8 cellular contexts compared by ENCODE assay signal in the genomic region with DNA sequence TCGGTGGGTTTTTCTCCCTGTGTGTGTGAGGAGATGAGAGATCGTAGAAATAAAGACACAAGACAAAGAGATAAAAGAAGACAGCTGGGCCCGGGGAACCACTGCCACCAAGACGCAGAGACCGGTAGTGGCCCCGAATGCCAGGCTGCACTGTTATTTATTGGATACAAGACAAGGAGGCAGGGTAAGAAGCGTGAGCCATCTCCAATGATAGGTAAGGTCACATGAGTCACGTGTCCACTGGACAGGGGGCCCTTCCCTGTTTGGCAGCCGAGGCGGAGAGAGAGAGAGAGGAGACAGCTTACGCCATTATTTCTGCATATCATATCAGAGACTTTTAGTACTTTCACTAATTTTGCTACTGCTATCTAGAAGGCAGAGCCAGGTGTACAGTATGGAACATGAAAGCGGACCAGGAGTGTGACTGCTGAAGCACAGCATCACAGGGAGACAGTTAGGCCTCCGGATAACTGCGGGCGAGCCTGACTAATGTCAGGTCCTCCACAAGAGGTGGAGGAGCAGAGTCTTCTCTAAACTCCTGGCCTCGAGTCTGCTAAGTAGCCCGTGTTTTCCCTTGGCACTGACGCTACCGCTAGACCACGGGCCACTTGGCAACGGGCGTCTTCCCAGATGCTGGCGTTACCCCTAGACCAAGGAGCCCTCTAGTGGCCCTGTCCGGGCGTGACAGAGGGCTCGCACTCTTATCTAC. TPM values are rescaled to one million over a fixed set of nuclear protein-coding genes. Genes with fewer than 3 reads are reported as not detected.
DNase-seq lines count a peak whose midpoint lies in the region.

No MANE protein-coding gene starts in this region.

- intact Hi-C loops in posterior cingulate gyrus (cut with DNase I) = loop anchor here (1.0 kb wide), 2 partner anchors 117 to 230 kb away; no protein-coding TSS in a partner anchor

- DNase-seq in EH (ENCODE audit: low read depth) (peak; percentile 66), LHCN-M2 (ENCODE audit: low read depth) (peak; percentile 54), OCI-M1 (lab: John Stamatoyannopoulos, UW) (peak; percentile 79), cerebellar cortex (ENCODE audit: low spot score) (peak; percentile 76), iPS DF 19.7 (ENCODE audit: low read depth, low spot score) (peak; percentile 33), posterior cingulate gyrus (peak; percentile 43 to 96 (median 74)), ureter (ENCODE audit: low spot score) (peak; percentile 65)
- peak; percentile 24 to 26 for DNase-seq in activated CD4-positive, alpha-beta T cell treated with anti-CD3 and anti-CD28 coated beads, Interleukin-2, amount 50 U/mL, for 4 hours

RNA-seq across cellular contexts. Expression of gene TNFSF14, which starts 37.1 kb away (rescaled TPM):
- not detected in 2 replicates for total RNA-seq in LHCN-M2 (2014; rRNA removed)
- not detected for polyA plus RNA-seq in LHCN-M2 (2012)
- 2.8 TPM for total RNA-seq in ureter

RNA-seq across cellular contexts. Expression of gene CD70, which starts 42.0 kb away (rescaled TPM):
- total RNA-seq in LHCN-M2 (2014; rRNA removed) (3.3 and 6.5 TPM in 2 replicates), ureter (not detected)
- polyA plus RNA-seq in LHCN-M2 (2012) = 1.3 TPM

Comparison
In these comparisons a context has a peak if more than half of its experiments do, and no peak if none do; other contexts are left out.
1. Peak in every context shown above with its lines: DNase-seq.
2. DNase-seq: peak in every context shown above with its lines; median percentile 79 in OCI-M1; 76 in cerebellar cortex; 74 in posterior cingulate gyrus; 66 in EH; 65 in ureter; 54 in LHCN-M2; 33 in iPS DF 19.7; 25 in activated CD4-positive, alpha-beta T cell treated with anti-CD3 and anti-CD28 coated beads, Interleukin-2, amount 50 U/mL, for 4 hours.